ENCODE assay signal across 8 cellular contexts in genomic region chr12:110600254-110600653, GRCh38. TPM values are rescaled to one million over a fixed set of nuclear protein-coding genes. Genes with fewer than 3 reads are reported as not detected.
A peak's percentile ranks its signal among the peaks of the same experiment; 100 is the strongest.
DNase-seq lines count a peak whose midpoint lies in the region; ATAC-seq and FAIRE-seq lines count a peak whose summit lies in the region.

No MANE protein-coding gene starts in this region.

- no peak overlapping the region for H3K27ac ChIP-seq in substantia nigra (ENCODE audit: low read depth, low read length, poor library complexity, severe bottlenecking)

- peak; percentile 78 to 82 for DNase-seq in AML-193 (lab: John Stamatoyannopoulos, UW)
- no peak for DNase-seq in GM19239 (ENCODE audit: insufficient read length, low spot score)
- peak; percentile 49 for DNase-seq in RPMI8226
- DNase-seq in fibroblast of peridontal ligament (ENCODE audit: extremely low read depth): peak; percentile 89
- peak; percentile 76 for DNase-seq in renal cortical epithelial cell (ENCODE audit: low read depth)
- no peak for DNase-seq in activated effector memory CD4-positive, alpha-beta T cell treated with Interleukin-2 at 50 U/mL for 16 hours
- no peak for DNase-seq in substantia nigra (lab: John Stamatoyannopoulos, UW)

- peak; percentile 80 for FAIRE-seq in GM19239 (lab: Jason Lieb, UNC)

- ATAC-seq in GM21717 (IDR thresholded peaks at IDR 0.05; ENCODE audit: unreplicated experiment): no peak

RNA-seq across cellular contexts. Expression of gene TCTN1, which starts 13.7 kb away (rescaled TPM):
- 11.8 and 56.2 TPM in 2 replicates for total RNA-seq in renal cortical epithelial cell

RNA-seq across cellular contexts. Expression of gene PPTC7, which starts 17.1 kb away (rescaled TPM):
- 10.6 and 21.3 TPM in 2 replicates for total RNA-seq in renal cortical epithelial cell

Comparison
In these comparisons a context has a peak if more than half of its experiments do, and no peak if none do; other contexts are left out.
1. DNase-seq: peak in AML-193 (2 of 2), RPMI8226 (single experiment), fibroblast of peridontal ligament (single experiment) and renal cortical epithelial cell (single experiment); none in GM19239 (single experiment), activated effector memory CD4-positive, alpha-beta T cell treated with Interleukin-2 at 50 U/mL for 16 hours (single experiment) and substantia nigra (0 of 49).